In the genomic region with DNA sequence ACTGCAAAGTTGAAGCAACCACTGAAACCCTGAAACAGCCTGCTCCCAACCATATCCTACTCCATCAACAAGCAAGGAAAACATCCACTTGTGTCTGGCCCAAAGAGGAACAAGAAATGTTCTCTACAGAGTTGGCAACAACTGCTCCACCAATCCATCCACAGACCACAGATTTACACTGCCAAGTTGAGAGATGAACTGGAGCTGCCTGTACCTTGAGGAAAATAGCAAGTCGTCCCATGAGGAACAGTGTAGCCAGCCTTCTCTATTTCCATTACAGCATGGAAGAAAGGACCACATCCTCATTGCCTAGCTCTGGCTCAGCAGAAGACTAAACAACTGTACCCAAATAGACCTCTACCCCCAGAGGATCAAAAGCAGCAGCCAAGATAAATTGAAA, we compare ENCODE assay signal across 26 cellular contexts.
"Had no signal": no experiment of that assay in that cellular context is flagged by ENCODE, and none has a peak within 500 bp of the region (broad histone marks: within the 10 kb centered on the region; RNA-seq: fewer than 3 reads in every experiment).

No MANE protein-coding gene starts in this region.

- H3K27me3 ChIP-seq: cardiac muscle cell, gastrocnemius medialis, left lung, right lobe of liver, upper lobe of left lung, vagina had no signal

- H3K27ac ChIP-seq: cardiac muscle cell, gastrocnemius medialis, left lung, right lobe of liver, skin epidermis, upper lobe of left lung, vagina had no signal

- H3K36me3 ChIP-seq: cardiac muscle cell, gastrocnemius medialis, left lung, right lobe of liver, upper lobe of left lung, vagina had no signal

- DNase-seq: activated CD4-positive, alpha-beta memory T cell treated with anti-CD3 and anti-CD28 coated beads, Interleukin-2, amount 10 ng/mL, durations not matched to agents 7 days and 5 days; activated CD4-positive, alpha-beta T cell treated with anti-CD3 and anti-CD28 coated beads, Interleukin-2, amount 10 ng/mL, durations not matched to agents 24 days and 14 days; activated CD4-positive, CD25-positive, alpha-beta regulatory T cell treated with anti-CD3 and anti-CD28 coated beads, Interleukin-2, amount 50 U/mL, for 72 hours; activated CD8-positive, alpha-beta memory T cell treated with anti-CD3 and anti-CD28 coated beads, Interleukin-2, amount 50 U/mL, for 48 hours; activated gamma-delta T cell; activated naive CD4-positive, alpha-beta T cell treated with anti-CD3 and anti-CD28 coated beads, Interleukin-2, amount 50 U/mL, for 16 hours; activated T-cell treated with anti-CD3 and anti-CD28 coated beads, Interleukin-2, amount 50 U/mL, for 24 hours; amygdala; cerebellar nuclear complex; cortex of kidney; gastrocnemius medialis; glutamatergic neuron; left lung; mucosa of descending colon; right lobe of liver; stimulated activated CD4-positive, alpha-beta T cell treated with anti-CD3 and anti-CD28 coated beads, Interleukin-4, amount 100 ng/mL, for 24 hours; T-helper 2 cell; upper lobe of left lung had no signal

- H3K9me3 Mint-ChIP-seq: activated CD4-positive, alpha-beta memory T cell treated with anti-CD3 and anti-CD28 coated beads, Interleukin-2, amount 10 ng/mL, durations not matched to agents 7 days and 5 days; activated T-cell treated with anti-CD3 and anti-CD28 coated beads, Interleukin-2, amount 50 U/mL, for 24 hours; brain; nephron; stimulated activated effector memory CD8-positive, alpha-beta T cell treated with anti-CD3 and anti-CD28 coated beads, Interleukin-12 subunit alpha, Interleukin-12 subunit beta, amount 100 ng/mL, for 72 hours; stimulated activated naive CD8-positive, alpha-beta T cell treated with anti-CD3 and anti-CD28 coated beads, Interleukin-15, Interleukin-2, amounts not matched to agents 100 ng/mL and 50 ng/mL, for 24 hours had no signal

- H3K27me3 Mint-ChIP-seq: activated CD4-positive, alpha-beta memory T cell treated with anti-CD3 and anti-CD28 coated beads, Interleukin-2, amount 10 ng/mL, durations not matched to agents 7 days and 5 days; activated CD4-positive, alpha-beta T cell treated with anti-CD3 and anti-CD28 coated beads, Interleukin-2, amount 10 ng/mL, durations not matched to agents 24 days and 14 days; activated T-cell treated with anti-CD3 and anti-CD28 coated beads, Interleukin-2, amount 50 U/mL, for 24 hours; brain; progenitor cell of endocrine pancreas; stimulated activated naive CD8-positive, alpha-beta T cell treated with anti-CD3 and anti-CD28 coated beads, Interleukin-15, Interleukin-2, amounts not matched to agents 100 ng/mL and 50 ng/mL, for 24 hours had no signal

- H3K4me3 ChIP-seq: cardiac muscle cell, gastrocnemius medialis, left lung, mucosa of descending colon, right lobe of liver, skin epidermis, upper lobe of left lung, vagina had no signal

- ATAC-seq: gastrocnemius medialis; left lung; mucosa of descending colon; right lobe of liver; stimulated activated effector memory CD8-positive, alpha-beta T cell treated with anti-CD3 and anti-CD28 coated beads, Interleukin-12 subunit alpha, Interleukin-12 subunit beta, amount 100 ng/mL, for 72 hours had no signal

- H3K4me1 ChIP-seq: gastrocnemius medialis, left lung, right lobe of liver, upper lobe of left lung, vagina had no signal

- H3K27ac Mint-ChIP-seq: activated CD4-positive, alpha-beta memory T cell treated with anti-CD3 and anti-CD28 coated beads, Interleukin-2, amount 10 ng/mL, durations not matched to agents 7 days and 5 days; activated CD4-positive, alpha-beta T cell treated with anti-CD3 and anti-CD28 coated beads, Interleukin-2, amount 10 ng/mL, durations not matched to agents 24 days and 14 days; activated T-cell treated with anti-CD3 and anti-CD28 coated beads, Interleukin-2, amount 50 U/mL, for 24 hours; brain; nephron; progenitor cell of endocrine pancreas; stimulated activated effector memory CD8-positive, alpha-beta T cell treated with anti-CD3 and anti-CD28 coated beads, Interleukin-12 subunit alpha, Interleukin-12 subunit beta, amount 100 ng/mL, for 72 hours; stimulated activated naive CD8-positive, alpha-beta T cell treated with anti-CD3 and anti-CD28 coated beads, Interleukin-15, Interleukin-2, amounts not matched to agents 100 ng/mL and 50 ng/mL, for 24 hours had no signal

- H3K36me3 Mint-ChIP-seq: stimulated activated effector memory CD8-positive, alpha-beta T cell treated with anti-CD3 and anti-CD28 coated beads, Interleukin-12 subunit alpha, Interleukin-12 subunit beta, amount 100 ng/mL, for 72 hours had no signal

- H3K4me1 Mint-ChIP-seq: activated CD4-positive, alpha-beta memory T cell treated with anti-CD3 and anti-CD28 coated beads, Interleukin-2, amount 10 ng/mL, durations not matched to agents 7 days and 5 days; activated CD4-positive, alpha-beta T cell treated with anti-CD3 and anti-CD28 coated beads, Interleukin-2, amount 10 ng/mL, durations not matched to agents 24 days and 14 days; brain; nephron; stimulated activated effector memory CD8-positive, alpha-beta T cell treated with anti-CD3 and anti-CD28 coated beads, Interleukin-12 subunit alpha, Interleukin-12 subunit beta, amount 100 ng/mL, for 72 hours had no signal

- H3K4me3 Mint-ChIP-seq: activated CD4-positive, alpha-beta memory T cell treated with anti-CD3 and anti-CD28 coated beads, Interleukin-2, amount 10 ng/mL, durations not matched to agents 7 days and 5 days; activated CD4-positive, alpha-beta T cell treated with anti-CD3 and anti-CD28 coated beads, Interleukin-2, amount 10 ng/mL, durations not matched to agents 24 days and 14 days; activated T-cell treated with anti-CD3 and anti-CD28 coated beads, Interleukin-2, amount 50 U/mL, for 24 hours; brain; nephron; stimulated activated effector memory CD8-positive, alpha-beta T cell treated with anti-CD3 and anti-CD28 coated beads, Interleukin-12 subunit alpha, Interleukin-12 subunit beta, amount 100 ng/mL, for 72 hours; stimulated activated naive CD8-positive, alpha-beta T cell treated with anti-CD3 and anti-CD28 coated beads, Interleukin-15, Interleukin-2, amounts not matched to agents 100 ng/mL and 50 ng/mL, for 24 hours had no signal

- H3K9me3 ChIP-seq: gastrocnemius medialis, left lung, mucosa of descending colon, right lobe of liver, upper lobe of left lung, vagina had no signal
